Comparison of ENCODE assay signal across 9 cellular contexts in the genomic region with DNA sequence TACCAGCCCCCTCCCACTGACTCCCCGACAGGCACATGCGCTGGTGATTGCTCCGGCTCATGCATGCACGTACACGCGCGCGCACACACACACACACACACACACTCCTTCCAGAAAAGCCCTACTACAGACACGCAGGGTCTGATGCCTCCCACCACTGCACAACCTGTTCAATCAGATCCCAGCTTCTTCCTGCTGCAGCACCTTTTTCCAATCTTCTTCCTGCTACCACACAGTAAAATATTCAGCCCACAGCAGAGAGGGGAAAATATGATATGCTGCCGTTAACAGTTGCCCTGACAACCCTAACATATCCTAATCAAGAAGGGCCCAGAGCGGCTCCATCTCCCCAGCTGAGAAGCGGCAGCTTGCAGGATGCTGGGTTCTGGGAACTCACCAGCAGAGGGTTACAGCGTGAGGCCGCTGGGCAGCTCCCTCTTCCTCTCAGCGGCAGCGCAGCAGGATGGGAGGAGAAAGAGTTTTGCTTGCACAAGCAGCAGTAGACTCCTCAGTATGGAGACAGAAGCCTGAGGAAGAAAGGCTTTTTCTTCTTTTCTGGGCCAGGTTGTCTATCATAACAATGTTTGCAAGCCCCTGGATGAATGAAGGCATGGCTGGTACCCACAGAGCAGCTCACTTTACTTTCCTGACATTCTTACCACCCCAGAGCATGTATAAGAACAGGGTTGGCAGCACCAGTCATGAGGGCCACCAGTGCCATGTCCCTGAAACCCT. TPM values are rescaled to one million over a fixed set of nuclear protein-coding genes. Genes with fewer than 3 reads are reported as not detected.
DNase-seq lines count a peak whose midpoint lies in the region; ATAC-seq and TF ChIP-seq lines count a peak whose summit lies in the region.
"Had no signal": no experiment of that assay in that cellular context is flagged by ENCODE, and none has a peak within 500 bp of the region (broad histone marks: within the 10 kb centered on the region; RNA-seq: fewer than 3 reads in every experiment).

No MANE protein-coding gene starts in this region.

- TF ChIP-seq CTCF in heart right ventricle (IDR thresholded peaks at IDR 0.05): peak in 4 of 9 donors; percentile 31 to 45 (median 40)

- intact Hi-C loops in heart right ventricle (cut with DNase I): no loop called here

- H3K9me3 Mint-ChIP-seq in activated naive CD8-positive, alpha-beta T cell (ENCODE audit: low read depth): no peaks in the 10 kb centered on the region
- H3K9me3 Mint-ChIP-seq: CD8-positive, alpha-beta memory T cell had no signal

- no peak overlapping the region for H3K27ac Mint-ChIP-seq in activated naive CD8-positive, alpha-beta T cell

- no peaks in the 10 kb centered on the region for H3K36me3 ChIP-seq in heart right ventricle

- H3K4me3 Mint-ChIP-seq in activated naive CD8-positive, alpha-beta T cell: peak overlapping the region; percentile 31
- H3K4me3 Mint-ChIP-seq: CD8-positive, alpha-beta memory T cell had no signal

- peaks cover 0 to 4% (median 0%) of the 10 kb centered on the region in 7 donors for H3K27me3 ChIP-seq in heart right ventricle

- no peaks in the 10 kb centered on the region for H3K36me3 Mint-ChIP-seq in activated naive CD8-positive, alpha-beta T cell
- H3K36me3 Mint-ChIP-seq: CD8-positive, alpha-beta memory T cell had no signal

- 28% methylated on average over 16 of the region's 16 CpGs for WGBS in heart right ventricle, 2 donors

- ATAC-seq in heart right ventricle: peak; percentile 51 to 89 (median 78)
- ATAC-seq in GM18861 (IDR thresholded peaks at IDR 0.05; ENCODE audit: unreplicated experiment): no peak

- peaks cover 20% of the 10 kb centered on the region for H3K4me1 Mint-ChIP-seq in activated naive CD8-positive, alpha-beta T cell (ENCODE audit: low read depth)

- peaks cover 9% of the 10 kb centered on the region for H3K27me3 Mint-ChIP-seq in activated naive CD8-positive, alpha-beta T cell

- no peak overlapping the region for H3K27ac ChIP-seq in heart right ventricle

- no peak overlapping the region for H3K4me3 ChIP-seq in heart right ventricle

- H3K4me1 ChIP-seq in heart right ventricle: peaks cover 0 to 14% (median 0%) of the 10 kb centered on the region in 9 donors

- DNase-seq in NCI-H524 (lab: John Stamatoyannopoulos, UW): peak; percentile 56 to 77
- DNase-seq in NCI-H524 treated with DMSO at 0.1 percent for 48 hours (lab: John Stamatoyannopoulos, UW): no peak
- DNase-seq in NCI-H2196 (lab: John Stamatoyannopoulos, UW; ENCODE audit: unreplicated experiment): peak; percentile 72
- peak; percentile 17 to 43 for DNase-seq in heart right ventricle
- DNase-seq in pons (ENCODE audit: low spot score): peak; percentile 92
- DNase-seq in OCI-M2 (lab: John Stamatoyannopoulos, UW; ENCODE audit: unreplicated experiment): no peak

- no peaks in the 10 kb centered on the region for H3K9me3 ChIP-seq in heart right ventricle

RNA-seq across cellular contexts. Expression of a gene that starts 23.9 kb away (rescaled TPM):
- 1 to 10 TPM in 9 of 10 donors, under 1 TPM in 1; 0.67 to 4.1 (median 2.5) TPM for total RNA-seq in heart right ventricle
- 1 to 10 TPM in 1 of 2 donors, under 1 TPM in 1; 0.48 to 1.2 TPM for polyA plus RNA-seq in heart right ventricle

Comparison
In these comparisons a context has a peak if more than half of its experiments do, and no peak if none do; other contexts are left out.
1. DNase-seq: peak in NCI-H524 (2 of 2), NCI-H2196 (single experiment), heart right ventricle (2 of 2) and pons (single experiment); none in NCI-H524 treated with DMSO at 0.1 percent for 48 hours (single experiment) and OCI-M2 (single experiment).